ENCODE assay signal across 13 cellular contexts in the genomic region with DNA sequence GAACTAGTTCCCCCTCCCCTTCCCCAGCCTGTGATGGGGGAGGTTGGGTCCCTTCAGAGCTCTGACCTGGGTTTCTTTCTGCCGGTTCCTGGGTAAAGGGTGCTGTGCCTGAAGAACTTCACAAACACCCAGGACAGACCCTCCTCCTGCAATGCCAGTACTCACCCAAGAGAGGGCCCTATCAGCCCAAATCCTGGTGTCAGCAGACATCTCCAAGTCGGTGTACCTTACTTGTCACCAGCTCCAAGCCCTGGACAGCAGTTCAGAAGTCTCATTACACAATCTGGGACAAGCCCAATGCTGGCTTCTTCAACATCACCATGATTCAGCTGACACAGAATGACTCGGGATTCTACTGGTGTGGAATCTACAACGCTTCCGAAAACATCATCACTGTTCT. TPM values are rescaled to one million over a fixed set of nuclear protein-coding genes. Genes with fewer than 3 reads are reported as not detected.
A peak's percentile ranks its signal among the peaks of the same experiment; 100 is the strongest.
DNase-seq lines count a peak whose midpoint lies in the region; ATAC-seq and TF ChIP-seq lines count a peak whose summit lies in the region.
"Had no signal": no experiment of that assay in that cellular context is flagged by ENCODE, and none has a peak within 500 bp of the region (broad histone marks: within the 10 kb centered on the region; RNA-seq: fewer than 3 reads in every experiment).

No MANE protein-coding gene starts in this region.

- no peak overlapping the region for H3K4me3 ChIP-seq in esophagus muscularis mucosa
- no peak overlapping the region for H3K4me3 ChIP-seq in gastroesophageal sphincter
- H3K4me3 ChIP-seq: ovary had no signal

- no peaks in the 10 kb centered on the region for H3K36me3 ChIP-seq in esophagus muscularis mucosa
- H3K36me3 ChIP-seq in gastroesophageal sphincter = no peaks in the 10 kb centered on the region
- H3K36me3 ChIP-seq: ovary had no signal

- H3K4me1 ChIP-seq in esophagus muscularis mucosa (no peaks in the 10 kb centered on the region), gastroesophageal sphincter (no peaks in the 10 kb centered on the region)

- peak; percentile 11 for DNase-seq in activated naive CD4-positive, alpha-beta T cell treated with anti-CD3 and anti-CD28 coated beads for 36 hours
- no peak for DNase-seq in activated naive CD4-positive, alpha-beta T cell treated with anti-CD3 and anti-CD28 coated beads, Interleukin-2, amount 50 U/mL, for 16 hours
- DNase-seq in NOMO-1 treated with DMSO at 0.1 percent for 48 hours (lab: John Stamatoyannopoulos, UW; ENCODE audit: unreplicated experiment) (peak; percentile 24), esophagus muscularis mucosa (ENCODE audit: extremely low spot score) (peak; percentile 42), NK-92 (lab: John Stamatoyannopoulos, UW; ENCODE audit: unreplicated experiment) (no peak)
- DNase-seq: DMS79, head of caudate nucleus, NCI-H226, ovary, SIG-M5 had no signal

- H3K9me3 Mint-ChIP-seq in activated naive CD4-positive, alpha-beta T cell treated with anti-CD3 and anti-CD28 coated beads for 36 hours = no peaks in the 10 kb centered on the region
- H3K9me3 Mint-ChIP-seq in stimulated activated memory B cell treated with anti-CD40 and anti-IgM and Interleukin-4, amounts not matched to agents 10 μg/mL and 1 μg/mL and 100 μg/mL, for 72 hours = no peaks in the 10 kb centered on the region

- intact Hi-C loops in activated naive CD4-positive, alpha-beta T cell treated with anti-CD3 and anti-CD28 coated beads for 36 hours (cut with micrococcal nuclease) = no loop called here
- intact Hi-C loops in esophagus muscularis mucosa (cut with DNase I) = no loop called here

- H3K27me3 ChIP-seq in esophagus muscularis mucosa (peaks cover 0 to 51% (median 11%) of the 10 kb centered on the region in 4 donors), gastroesophageal sphincter (peaks cover 57% of the 10 kb centered on the region)
- H3K27me3 ChIP-seq: ovary had no signal

- no peak for TF ChIP-seq POLR2A in esophagus muscularis mucosa (IDR thresholded peaks at IDR 0.05; ENCODE audit: low read depth)
- TF ChIP-seq POLR2A in gastroesophageal sphincter (IDR thresholded peaks at IDR 0.05) = no peak

- H3K4me1 Mint-ChIP-seq in activated naive CD4-positive, alpha-beta T cell treated with anti-CD3 and anti-CD28 coated beads for 36 hours (ENCODE audit: low read depth) = no peaks in the 10 kb centered on the region
- H3K4me1 Mint-ChIP-seq in stimulated activated memory B cell treated with anti-CD40 and anti-IgM and Interleukin-4, amounts not matched to agents 10 μg/mL and 1 μg/mL and 100 μg/mL, for 72 hours = peaks cover 31% of the 10 kb centered on the region

- no peak overlapping the region for H3K27ac ChIP-seq in esophagus muscularis mucosa (replicated peaks in 1 of 4)
- no peak overlapping the region for H3K27ac ChIP-seq in gastroesophageal sphincter
- H3K27ac ChIP-seq: ovary had no signal

- no peak overlapping the region for H3K27ac Mint-ChIP-seq in activated naive CD4-positive, alpha-beta T cell treated with anti-CD3 and anti-CD28 coated beads for 36 hours
- H3K27ac Mint-ChIP-seq in stimulated activated memory B cell treated with anti-CD40 and anti-IgM and Interleukin-4, amounts not matched to agents 10 μg/mL and 1 μg/mL and 100 μg/mL, for 72 hours = peak overlapping the region; percentile 76

- WGBS in esophagus muscularis mucosa = 42% methylated on average over 5 of the region's 5 CpGs
- 41 to 46% methylated on average over 2 to 5 of the region's 5 CpGs for WGBS in gastroesophageal sphincter (ENCODE audit: low coverage in 1 of 2), 2 donors

- no peak for TF ChIP-seq CTCF in esophagus muscularis mucosa (IDR thresholded peaks at IDR 0.05)
- no peak for TF ChIP-seq CTCF in gastroesophageal sphincter (IDR thresholded peaks at IDR 0.05)

- no peak for ATAC-seq in stimulated activated memory B cell treated with anti-CD40 and anti-IgM and Interleukin-4, amounts not matched to agents 10 μg/mL and 1 μg/mL and 100 μg/mL, for 72 hours
- ATAC-seq in HG03280 (IDR thresholded peaks at IDR 0.05; ENCODE audit: unreplicated experiment) (no peak), gastroesophageal sphincter (no peak)

- no peak for TF ChIP-seq EP300 in esophagus muscularis mucosa (IDR thresholded peaks at IDR 0.05)
- no peak for TF ChIP-seq EP300 in gastroesophageal sphincter (IDR thresholded peaks at IDR 0.05)

- H3K36me3 Mint-ChIP-seq in activated naive CD4-positive, alpha-beta T cell treated with anti-CD3 and anti-CD28 coated beads for 36 hours (ENCODE audit: low read depth) = no peaks in the 10 kb centered on the region
- no peaks in the 10 kb centered on the region for H3K36me3 Mint-ChIP-seq in stimulated activated memory B cell treated with anti-CD40 and anti-IgM and Interleukin-4, amounts not matched to agents 10 μg/mL and 1 μg/mL and 100 μg/mL, for 72 hours

- H3K27me3 Mint-ChIP-seq in activated naive CD4-positive, alpha-beta T cell treated with anti-CD3 and anti-CD28 coated beads for 36 hours (ENCODE audit: low read depth) = no peaks in the 10 kb centered on the region
- H3K27me3 Mint-ChIP-seq in stimulated activated memory B cell treated with anti-CD40 and anti-IgM and Interleukin-4, amounts not matched to agents 10 μg/mL and 1 μg/mL and 100 μg/mL, for 72 hours = peaks cover 35% of the 10 kb centered on the region

- H3K4me3 Mint-ChIP-seq in activated naive CD4-positive, alpha-beta T cell treated with anti-CD3 and anti-CD28 coated beads for 36 hours = no peak overlapping the region
- no peak overlapping the region for H3K4me3 Mint-ChIP-seq in stimulated activated memory B cell treated with anti-CD40 and anti-IgM and Interleukin-4, amounts not matched to agents 10 μg/mL and 1 μg/mL and 100 μg/mL, for 72 hours

- CTCF ChIA-PET in activated naive CD4-positive, alpha-beta T cell treated with anti-CD3 and anti-CD28 coated beads for 36 hours (lab: Charles Lee) = interaction anchor here (1.4 kb wide), 1 partner anchor 46 kb away, joined by 3 read pairs; no protein-coding TSS in a partner anchor

- no peaks in the 10 kb centered on the region for H3K9me3 ChIP-seq in esophagus muscularis mucosa
- no peaks in the 10 kb centered on the region for H3K9me3 ChIP-seq in gastroesophageal sphincter
- H3K9me3 ChIP-seq: ovary had no signal

RNA-seq across cellular contexts. Expression of gene TREML4, which starts 0.5 kb away (rescaled TPM):
- total RNA-seq in activated naive CD4-positive, alpha-beta T cell treated with anti-CD3 and anti-CD28 coated beads for 36 hours = not detected
- total RNA-seq in esophagus muscularis mucosa = not detected
- total RNA-seq in gastroesophageal sphincter = not detected
- total RNA-seq: ovary had no signal

RNA-seq across cellular contexts. Expression of gene TREML2, which starts 27.7 kb away (rescaled TPM):
- total RNA-seq in activated naive CD4-positive, alpha-beta T cell treated with anti-CD3 and anti-CD28 coated beads for 36 hours = 10 to 100 TPM; 12.1 to 12.2 TPM
- under 1 TPM in 1 of 4 donors, not detected in 3; 0.66 TPM for total RNA-seq in esophagus muscularis mucosa
- under 1 TPM in 1 of 4 donors, not detected in 3; 0.27 TPM for total RNA-seq in gastroesophageal sphincter

RNA-seq across cellular contexts. Expression of gene TREM1, which starts 57.9 kb away (rescaled TPM):
- total RNA-seq in activated naive CD4-positive, alpha-beta T cell treated with anti-CD3 and anti-CD28 coated beads for 36 hours = 1 to 10 TPM; 4.3 to 4.5 TPM
- total RNA-seq in esophagus muscularis mucosa = 1 to 10 TPM; 1.1 to 9.3 (median 1.2) TPM
- 1 to 10 TPM in 1 of 4 donors, under 1 TPM in 1, not detected in 2; 0.25 to 5.5 TPM for total RNA-seq in gastroesophageal sphincter

Comparison
In these comparisons a context has a peak if more than half of its experiments do, and no peak if none do; other contexts are left out.
1. DNase-seq: peak in activated naive CD4-positive, alpha-beta T cell treated with anti-CD3 and anti-CD28 coated beads for 36 hours (single experiment), NOMO-1 treated with DMSO at 0.1 percent for 48 hours (single experiment) and esophagus muscularis mucosa (single experiment); none in activated naive CD4-positive, alpha-beta T cell treated with anti-CD3 and anti-CD28 coated beads, Interleukin-2, amount 50 U/mL, for 16 hours (single experiment) and NK-92 (single experiment).
2. RNA of gene TREML2, which starts 27.7 kb away (total RNA-seq): 12.1 to 12.2 TPM in activated naive CD4-positive, alpha-beta T cell treated with anti-CD3 and anti-CD28 coated beads for 36 hours; 0.66 TPM in esophagus muscularis mucosa and 0.27 TPM in gastroesophageal sphincter; every median in the first group is over 4 times any median in the second.